Comparison of ENCODE assay signal across 1 cellular context in the genomic region with DNA sequence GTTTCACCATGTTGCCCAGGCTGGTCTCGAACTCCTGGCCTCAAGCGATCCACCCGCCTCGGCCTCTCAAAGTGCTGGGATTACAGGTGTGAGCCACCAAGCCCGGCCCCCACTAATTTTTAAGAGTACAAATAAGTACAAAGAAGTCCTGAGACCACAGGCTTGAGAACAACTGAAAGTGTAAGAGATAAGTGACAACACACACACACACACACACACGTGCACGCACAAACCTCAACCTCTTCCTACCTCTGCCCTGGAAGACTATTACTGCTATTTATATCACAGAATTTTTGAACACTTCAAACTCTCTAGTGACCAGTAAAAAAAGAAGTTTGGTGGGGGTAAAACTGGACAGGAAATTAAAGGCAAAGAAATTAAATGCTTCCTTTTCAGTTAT.
TF ChIP-seq lines count a peak whose summit lies in the region.

No MANE protein-coding gene starts in this region.

TF ChIP-seq in IMR-90, 13 proteins besides CTCF, POLR2A, EP300 and RAD21:
- TF ChIP-seq MAZ (IDR thresholded peaks at IDR 0.05; ENCODE audit: borderline replicate concordance, low read depth, low read length): no peak
- no peak for TF ChIP-seq SMC3 (IDR thresholded peaks at IDR 0.05; ENCODE audit: low read depth, low read length)
- no peak for TF ChIP-seq CHD1 (IDR thresholded peaks at IDR 0.05; ENCODE audit: low read depth, low read length)
- no peak for TF ChIP-seq RCOR1 (IDR thresholded peaks at IDR 0.05; ENCODE audit: insufficient replicate concordance, low read length)
- no peak for TF ChIP-seq RFX5 (IDR thresholded peaks at IDR 0.05; ENCODE audit: low read depth, low read length)
